In genomic region chr2:23588106-23588505, GRCh38 we compare ENCODE assay signal across 23 cellular contexts.
A peak's percentile ranks its signal among the peaks of the same experiment; 100 is the strongest.
DNase-seq lines count a peak whose midpoint lies in the region; ATAC-seq and TF ChIP-seq lines count a peak whose summit lies in the region.
"Had no signal": no experiment of that assay in that cellular context is flagged by ENCODE, and none has a peak within 500 bp of the region (broad histone marks: within the 10 kb centered on the region; RNA-seq: fewer than 3 reads in every experiment).

No MANE protein-coding gene starts in this region.

- no peak overlapping the region for H3K4me3 Mint-ChIP-seq in osteocyte (ENCODE audit: unreplicated experiment)
- no peak overlapping the region for H3K4me3 Mint-ChIP-seq in T-helper 17 cell
- H3K4me3 Mint-ChIP-seq: activated CD4-positive, alpha-beta T cell treated with anti-CD3 and anti-CD28 coated beads, Interleukin-2, amount 10 ng/mL, durations not matched to agents 7 days and 5 days; effector memory CD8-positive, alpha-beta T cell; T-helper 2 cell treated with Interferon-gamma antibody and Interleukin-4, amounts not matched to agents 5 μg/mL and 100 μg/mL, for 36 hours had no signal

- no peaks in the 10 kb centered on the region for H3K9me3 Mint-ChIP-seq in osteocyte (ENCODE audit: unreplicated experiment)
- H3K9me3 Mint-ChIP-seq: activated CD4-positive, alpha-beta T cell treated with anti-CD3 and anti-CD28 coated beads, Interleukin-2, amount 10 ng/mL, durations not matched to agents 7 days and 5 days; effector memory CD8-positive, alpha-beta T cell; T-helper 2 cell treated with Interferon-gamma antibody and Interleukin-4, amounts not matched to agents 5 μg/mL and 100 μg/mL, for 36 hours had no signal

- no peaks in the 10 kb centered on the region for H3K9me3 ChIP-seq in adrenal gland (replicated peaks in 1 of 3)
- H3K9me3 ChIP-seq in muscle layer of colon (ENCODE audit: low read length) = no peaks in the 10 kb centered on the region
- H3K9me3 ChIP-seq in skeletal muscle tissue (ENCODE audit: control insufficient read depth in 3 of 3, low read length in 3 of 3) = no peaks in the 10 kb centered on the region
- H3K9me3 ChIP-seq in T-helper 17 cell (ENCODE audit: control insufficient read depth, low read length, poor library complexity, severe bottlenecking) = no peaks in the 10 kb centered on the region
- H3K9me3 ChIP-seq: A549, Caco-2, MG63, ovary, SK-N-SH, upper lobe of left lung had no signal

- H3K4me1 ChIP-seq in adrenal gland (replicated peaks in 1 of 2) (peaks cover 8 to 21% of the 10 kb centered on the region in 2 donors), muscle layer of colon (ENCODE audit: insufficient read depth, low read length) (peaks cover 63% of the 10 kb centered on the region), skeletal muscle tissue (ENCODE audit: control insufficient read depth in 3 of 3, insufficient read depth in 3 of 3, low read length in 3 of 3) (peaks cover 51 to 66% (median 55%) of the 10 kb centered on the region in 3 donors)
- H3K4me1 ChIP-seq: A549, Caco-2, upper lobe of left lung had no signal

- no peak overlapping the region for H3K27ac Mint-ChIP-seq in osteocyte (ENCODE audit: unreplicated experiment)
- no peak overlapping the region for H3K27ac Mint-ChIP-seq in T-helper 17 cell
- H3K27ac Mint-ChIP-seq: activated CD4-positive, alpha-beta T cell treated with anti-CD3 and anti-CD28 coated beads, Interleukin-2, amount 10 ng/mL, durations not matched to agents 7 days and 5 days; effector memory CD8-positive, alpha-beta T cell; T-helper 2 cell treated with Interferon-gamma antibody and Interleukin-4, amounts not matched to agents 5 μg/mL and 100 μg/mL, for 36 hours had no signal

- peaks cover 17% of the 10 kb centered on the region for H3K4me1 Mint-ChIP-seq in osteocyte (ENCODE audit: unreplicated experiment)
- H3K4me1 Mint-ChIP-seq in T-helper 17 cell = no peaks in the 10 kb centered on the region
- H3K4me1 Mint-ChIP-seq: activated CD4-positive, alpha-beta T cell treated with anti-CD3 and anti-CD28 coated beads, Interleukin-2, amount 10 ng/mL, durations not matched to agents 7 days and 5 days had no signal

- H3K4me3 ChIP-seq in adrenal gland (no peak overlapping the region), muscle layer of colon (ENCODE audit: low read depth in 1 of 2, low read length in 2 of 2) (no peak overlapping the region), skeletal muscle tissue (ENCODE audit: low read length in 3 of 3) (no peak overlapping the region)
- H3K4me3 ChIP-seq: A549, MG63, ovary, upper lobe of left lung had no signal

- H3K36me3 ChIP-seq in adrenal gland (replicated peaks in 1 of 2) (no peaks in the 10 kb centered on the region), muscle layer of colon (ENCODE audit: insufficient read depth, low read length) (no peaks in the 10 kb centered on the region), skeletal muscle tissue (ENCODE audit: control insufficient read depth in 3 of 3, insufficient read depth in 3 of 3, low read length in 3 of 3) (no peaks in the 10 kb centered on the region)
- H3K36me3 ChIP-seq: MG63, ovary, upper lobe of left lung, WERI-Rb-1 had no signal

- H3K36me3 Mint-ChIP-seq in osteocyte (ENCODE audit: unreplicated experiment) = no peaks in the 10 kb centered on the region
- no peaks in the 10 kb centered on the region for H3K36me3 Mint-ChIP-seq in T-helper 17 cell (ENCODE audit: low read depth)

- H3K27me3 ChIP-seq in adrenal gland (no peaks in the 10 kb centered on the region), muscle layer of colon (ENCODE audit: control insufficient read depth in 1 of 2, insufficient read depth in 2 of 2, low read length in 2 of 2) (no peaks in the 10 kb centered on the region), skeletal muscle tissue (ENCODE audit: control insufficient read depth in 3 of 3, insufficient read depth in 3 of 3, low read length in 3 of 3) (no peaks in the 10 kb centered on the region)
- H3K27me3 ChIP-seq: MG63, ovary, upper lobe of left lung had no signal

- WGBS in adrenal gland, 4 donors = 60 to 100% (median 80%) methylated on average over 2 to 4 of the region's 4 CpGs

- ATAC-seq in GM21529 (IDR thresholded peaks at IDR 0.05; ENCODE audit: unreplicated experiment) (peak; percentile 11), T-helper 17 cell (no peak)
- ATAC-seq: effector memory CD8-positive, alpha-beta T cell had no signal

- TF ChIP-seq CTCF in adrenal gland (IDR thresholded peaks at IDR 0.05) = no peak
- TF ChIP-seq CTCF in osteocyte (IDR thresholded peaks at IDR 0.05) = no peak

- DNase-seq in adrenal gland = peak in 2 of 7 donors; percentile 25 to 37
- no peak for DNase-seq in osteocyte (ENCODE audit: extremely low spot score, unreplicated experiment)
- DNase-seq in NCI-H524 treated with DMSO at 0.1 percent for 48 hours (lab: John Stamatoyannopoulos, UW) = no peak
- DNase-seq in T-helper 17 cell = no peak
- no peak for DNase-seq in stimulated activated CD4-positive, alpha-beta T cell treated with anti-CD3 and anti-CD28 coated beads, Interleukin-12 subunit alpha, Interleukin-12 subunit beta, amount 100 ng/mL, for 4 hours
- DNase-seq: activated CD4-positive, alpha-beta T cell treated with anti-CD3 and anti-CD28 coated beads, Interleukin-2, amount 10 ng/mL, durations not matched to agents 7 days and 5 days; activated CD8-positive, alpha-beta memory T cell treated with anti-CD3 and anti-CD28 coated beads, Interleukin-2, amount 50 U/mL, for 48 hours; activated effector memory CD4-positive, alpha-beta T cell treated with Interleukin-2 at 50 U/mL for 16 hours; Caco-2; effector memory CD8-positive, alpha-beta T cell; mammary epithelial cell; MG63; RPMI8226; SK-N-SH; stimulated activated naive CD4-positive, alpha-beta T cell; upper lobe of left lung; WERI-Rb-1 had no signal

- intact Hi-C loops in adrenal gland (cut with DNase I) = no loop called here

- H3K27ac ChIP-seq in adrenal gland (peak overlapping the region in 3 of 5 donors; percentile 25 to 69 (median 53)), muscle layer of colon (ENCODE audit: low read depth, low read length) (peak overlapping the region; percentile 87), skeletal muscle tissue (ENCODE audit: low read depth, low read length) (peak overlapping the region; percentile 77)
- H3K27ac ChIP-seq: A549, ovary, upper lobe of left lung, WERI-Rb-1 had no signal

- no peak overlapping the region for H3K9ac ChIP-seq in muscle layer of colon (ENCODE audit: low read length)
- H3K9ac ChIP-seq in skeletal muscle tissue (ENCODE audit: low read depth in 1 of 3, low read length in 3 of 3) = no peak overlapping the region
- H3K9ac ChIP-seq: SK-N-SH had no signal

- TF ChIP-seq POLR2A in adrenal gland (IDR thresholded peaks at IDR 0.05) = no peak

- H3K27me3 Mint-ChIP-seq in osteocyte (ENCODE audit: unreplicated experiment) (no peaks in the 10 kb centered on the region), T-helper 17 cell (peaks cover 6% of the 10 kb centered on the region)
- H3K27me3 Mint-ChIP-seq: activated CD4-positive, alpha-beta T cell treated with anti-CD3 and anti-CD28 coated beads, Interleukin-2, amount 10 ng/mL, durations not matched to agents 7 days and 5 days had no signal
